14 cellular contexts compared by ENCODE assay signal in the genomic region with DNA sequence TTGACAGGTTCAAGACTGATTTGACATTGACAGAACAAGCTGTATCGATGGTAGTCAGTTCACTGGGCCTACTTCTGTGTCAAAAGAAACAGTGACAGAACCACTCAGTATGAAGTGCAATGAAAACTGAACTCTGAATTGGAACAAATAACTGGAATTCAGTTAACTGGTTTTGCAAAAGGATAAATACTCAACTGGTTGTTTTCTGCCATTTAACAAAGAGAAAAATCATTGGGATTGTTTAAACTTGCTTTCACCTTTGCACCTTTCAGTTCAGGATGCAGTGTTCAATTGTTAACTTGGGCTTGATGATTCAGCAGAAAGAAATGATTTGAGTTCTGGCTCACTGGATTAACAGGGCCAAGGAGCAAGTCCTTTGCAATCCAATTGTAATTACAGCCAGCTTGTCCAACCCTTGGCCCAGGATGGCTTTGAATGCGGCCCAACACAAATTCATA. TPM values are rescaled to one million over a fixed set of nuclear protein-coding genes. Genes with fewer than 3 reads are reported as not detected.
DNase-seq lines count a peak whose midpoint lies in the region; ATAC-seq and TF ChIP-seq lines count a peak whose summit lies in the region.
"Had no signal": no experiment of that assay in that cellular context is flagged by ENCODE, and none has a peak within 500 bp of the region (broad histone marks: within the 10 kb centered on the region; RNA-seq: fewer than 3 reads in every experiment).

No MANE protein-coding gene starts in this region.

- H3K36me3 Mint-ChIP-seq in natural killer cell: no peaks in the 10 kb centered on the region
- peaks cover 24% of the 10 kb centered on the region for H3K36me3 Mint-ChIP-seq in activated naive CD8-positive, alpha-beta T cell treated with anti-CD3 and anti-CD28 coated beads for 36 hours

- intact Hi-C loops in natural killer cell (cut with micrococcal nuclease): no loop called here

- H3K4me1 ChIP-seq in liver (ENCODE audit: control insufficient read depth in 4 of 4, insufficient read depth in 4 of 4, low read length in 3 of 4): peaks cover 14 to 82% (median 66%) of the 10 kb centered on the region in 4 donors
- H3K4me1 ChIP-seq in suprapubic skin: peaks cover 20% of the 10 kb centered on the region

- no peak for TF ChIP-seq EP300 in suprapubic skin (IDR thresholded peaks at IDR 0.05)

- DNase-seq in NCI-H82 treated with DMSO at 0.1 percent for 48 hours (lab: John Stamatoyannopoulos, UW; ENCODE audit: unreplicated experiment): peak; percentile 34
- peak; percentile 19 for DNase-seq in epithelial cell of esophagus (ENCODE audit: low read depth)
- no peak for DNase-seq in suprapubic skin (ENCODE audit: low spot score in 2 of 2)
- no peak for DNase-seq in natural killer cell
- DNase-seq in activated naive CD8-positive, alpha-beta T cell treated with anti-CD3 and anti-CD28 coated beads for 36 hours: no peak
- DNase-seq in stimulated activated CD8-positive, alpha-beta memory T cell treated with anti-CD3 and anti-CD28 coated beads, Interleukin-4, amount 100 ng/mL, for 48 hours: no peak
- DNase-seq in substantia nigra (lab: John Stamatoyannopoulos, UW): no peak
- DNase-seq: activated CD4-positive, alpha-beta T cell treated with anti-CD3 and anti-CD28 coated beads for 4 hours; activated T-cell treated with anti-CD3 and anti-CD28 coated beads, Interleukin-2, amount 50 U/mL, for 48 hours; aorta; CD4-positive, CD25-positive, alpha-beta regulatory T cell; NCI-H510A treated with DMSO at 0.1 percent for 48 hours had no signal

- H3K9me3 Mint-ChIP-seq in natural killer cell: no peaks in the 10 kb centered on the region
- peaks cover 5% of the 10 kb centered on the region for H3K9me3 Mint-ChIP-seq in activated naive CD8-positive, alpha-beta T cell treated with anti-CD3 and anti-CD28 coated beads for 36 hours
- H3K9me3 Mint-ChIP-seq: CD4-positive, CD25-positive, alpha-beta regulatory T cell had no signal

- H3K27ac Mint-ChIP-seq in natural killer cell: peak overlapping the region in 1 of 2 donors; percentile 46
- no peak overlapping the region for H3K27ac Mint-ChIP-seq in activated naive CD8-positive, alpha-beta T cell treated with anti-CD3 and anti-CD28 coated beads for 36 hours
- H3K27ac Mint-ChIP-seq: CD4-positive, CD25-positive, alpha-beta regulatory T cell had no signal

- ATAC-seq in natural killer cell: no peak

- peak; percentile 18 to 40 for TF ChIP-seq RAD21 in liver (IDR thresholded peaks at IDR 0.05)

- H3K27ac ChIP-seq in liver (ENCODE audit: low read depth in 1 of 2, low read length in 2 of 2) (peak overlapping the region; percentile 68 to 78), suprapubic skin (peak overlapping the region; percentile 21), substantia nigra (ENCODE audit: low read depth, low read length, poor library complexity, severe bottlenecking) (no peak overlapping the region)
- H3K27ac ChIP-seq: right atrium auricular region had no signal

- H3K4me3 ChIP-seq in epithelial cell of esophagus (ENCODE audit: low read length) (no peak overlapping the region), liver (ENCODE audit: low read depth in 1 of 3, low read length in 3 of 3) (no peak overlapping the region), suprapubic skin (no peak overlapping the region)
- H3K4me3 ChIP-seq: right atrium auricular region had no signal

- no peak overlapping the region for H3K4me3 Mint-ChIP-seq in natural killer cell
- no peak overlapping the region for H3K4me3 Mint-ChIP-seq in activated naive CD8-positive, alpha-beta T cell treated with anti-CD3 and anti-CD28 coated beads for 36 hours

- no peak for TF ChIP-seq POLR2A in suprapubic skin (IDR thresholded peaks at IDR 0.05)

- no peak for TF ChIP-seq CTCF in epithelial cell of esophagus (IDR thresholded peaks at IDR 0.05; ENCODE audit: insufficient read depth, low read depth, low read length, missing control alignments)
- TF ChIP-seq CTCF in liver (IDR thresholded peaks at IDR 0.05; ENCODE audit: low read depth, low read length, missing input control): no peak
- TF ChIP-seq CTCF in suprapubic skin (IDR thresholded peaks at IDR 0.05): no peak
- TF ChIP-seq CTCF in natural killer cell (IDR thresholded peaks at IDR 0.05): no peak

- H3K9me3 ChIP-seq in liver (ENCODE audit: control insufficient read depth in 4 of 4, low read length in 3 of 4) (no peaks in the 10 kb centered on the region), suprapubic skin (no peaks in the 10 kb centered on the region)
- H3K9me3 ChIP-seq: right atrium auricular region had no signal

- H3K4me1 Mint-ChIP-seq in natural killer cell: peaks cover 17% of the 10 kb centered on the region in 2 donors
- H3K4me1 Mint-ChIP-seq in activated naive CD8-positive, alpha-beta T cell treated with anti-CD3 and anti-CD28 coated beads for 36 hours: peaks cover 7% of the 10 kb centered on the region

- H3K36me3 ChIP-seq in liver (ENCODE audit: control insufficient read depth in 4 of 4, insufficient read depth in 3 of 4, low read depth in 1 of 4, low read length in 3 of 4): no peaks in the 10 kb centered on the region
- H3K36me3 ChIP-seq in suprapubic skin: no peaks in the 10 kb centered on the region
- H3K36me3 ChIP-seq: right atrium auricular region had no signal

- no peaks in the 10 kb centered on the region for H3K27me3 Mint-ChIP-seq in natural killer cell (ENCODE audit: low read depth in 2 of 2)
- peaks cover 3% of the 10 kb centered on the region for H3K27me3 Mint-ChIP-seq in activated naive CD8-positive, alpha-beta T cell treated with anti-CD3 and anti-CD28 coated beads for 36 hours
- H3K27me3 Mint-ChIP-seq: CD4-positive, CD25-positive, alpha-beta regulatory T cell had no signal

- H3K27me3 ChIP-seq in liver (ENCODE audit: control insufficient read depth in 4 of 4, insufficient read depth in 4 of 4, low read length in 3 of 4): no peaks in the 10 kb centered on the region
- no peaks in the 10 kb centered on the region for H3K27me3 ChIP-seq in suprapubic skin
- H3K27me3 ChIP-seq: right atrium auricular region had no signal

- WGBS in liver: 25% methylated on average over 2 of the region's 2 CpGs
- WGBS in suprapubic skin: 87% methylated on average over 2 of the region's 2 CpGs

- peak overlapping the region in 1 of 2 donors; percentile 14 for H3K9ac ChIP-seq in liver (ENCODE audit: low read depth in 1 of 2, low read length in 2 of 2)

TF ChIP-seq in liver, 16 proteins besides CTCF, POLR2A, EP300 and RAD21 (continues in another document):
- TF ChIP-seq YY1 (IDR thresholded peaks at IDR 0.05) (peak; percentile 77), ATF3 (IDR thresholded peaks at IDR 0.05) (peak; percentile 44), GABPA (IDR thresholded peaks at IDR 0.05 in 1 of 2, conservative IDR thresholded peaks at IDR 0.05 in 1 of 2) (no peak), FOXA2 (IDR thresholded peaks at IDR 0.05) (peak; percentile 66), JUND (IDR thresholded peaks at IDR 0.05) (peak; percentile 78), NR2F2 (IDR thresholded peaks at IDR 0.05) (peak; percentile 80), TAF1 (conservative IDR thresholded peaks at IDR 0.05) (peak; percentile 40), HNF4A (conservative IDR thresholded peaks at IDR 0.05) (peak; percentile 84 to 93), HNF4G (IDR thresholded peaks at IDR 0.05) (peak; percentile 65), RXRA (IDR thresholded peaks at IDR 0.05) (peak; percentile 97), SP1 (IDR thresholded peaks at IDR 0.05) (peak; percentile 94), EGR1 (IDR thresholded peaks at IDR 0.05; ENCODE audit: low read depth in 2 of 2) (peak in 1 of 2 donors; percentile 27)
- TF ChIP-seq, protein P1, sequence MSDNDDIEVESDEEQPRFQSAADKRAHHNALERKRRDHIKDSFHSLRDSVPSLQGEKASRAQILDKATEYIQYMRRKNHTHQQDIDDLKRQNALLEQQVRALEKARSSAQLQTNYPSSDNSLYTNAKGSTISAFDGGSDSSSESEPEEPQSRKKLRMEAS (IDR thresholded peaks at IDR 0.05): peak; percentile 20
- TF ChIP-seq, protein P2, sequence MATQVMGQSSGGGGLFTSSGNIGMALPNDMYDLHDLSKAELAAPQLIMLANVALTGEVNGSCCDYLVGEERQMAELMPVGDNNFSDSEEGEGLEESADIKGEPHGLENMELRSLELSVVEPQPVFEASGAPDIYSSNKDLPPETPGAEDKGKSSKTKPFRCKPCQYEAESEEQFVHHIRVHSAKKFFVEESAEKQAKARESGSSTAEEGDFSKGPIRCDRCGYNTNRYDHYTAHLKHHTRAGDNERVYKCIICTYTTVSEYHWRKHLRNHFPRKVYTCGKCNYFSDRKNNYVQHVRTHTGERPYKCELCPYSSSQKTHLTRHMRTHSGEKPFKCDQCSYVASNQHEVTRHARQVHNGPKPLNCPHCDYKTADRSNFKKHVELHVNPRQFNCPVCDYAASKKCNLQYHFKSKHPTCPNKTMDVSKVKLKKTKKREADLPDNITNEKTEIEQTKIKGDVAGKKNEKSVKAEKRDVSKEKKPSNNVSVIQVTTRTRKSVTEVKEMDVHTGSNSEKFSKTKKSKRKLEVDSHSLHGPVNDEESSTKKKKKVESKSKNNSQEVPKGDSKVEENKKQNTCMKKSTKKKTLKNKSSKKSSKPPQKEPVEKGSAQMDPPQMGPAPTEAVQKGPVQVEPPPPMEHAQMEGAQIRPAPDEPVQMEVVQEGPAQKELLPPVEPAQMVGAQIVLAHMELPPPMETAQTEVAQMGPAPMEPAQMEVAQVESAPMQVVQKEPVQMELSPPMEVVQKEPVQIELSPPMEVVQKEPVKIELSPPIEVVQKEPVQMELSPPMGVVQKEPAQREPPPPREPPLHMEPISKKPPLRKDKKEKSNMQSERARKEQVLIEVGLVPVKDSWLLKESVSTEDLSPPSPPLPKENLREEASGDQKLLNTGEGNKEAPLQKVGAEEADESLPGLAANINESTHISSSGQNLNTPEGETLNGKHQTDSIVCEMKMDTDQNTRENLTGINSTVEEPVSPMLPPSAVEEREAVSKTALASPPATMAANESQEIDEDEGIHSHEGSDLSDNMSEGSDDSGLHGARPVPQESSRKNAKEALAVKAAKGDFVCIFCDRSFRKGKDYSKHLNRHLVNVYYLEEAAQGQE (IDR thresholded peaks at IDR 0.05): no peak

RNA-seq across cellular contexts. Expression of gene BTD, which starts 4.9 kb away (rescaled TPM):
- total RNA-seq in liver (10 to 100 TPM; 45.8 to 78.1 TPM), suprapubic skin (10 to 100 TPM; 16.9 to 25.9 (median 19.1) TPM), natural killer cell (10 to 100 TPM; 19.9 to 27.5 (median 23.6) TPM)
- 10 to 100 TPM; 46.6 to 49.0 TPM for polyA plus RNA-seq in liver
- total RNA-seq in activated naive CD8-positive, alpha-beta T cell treated with anti-CD3 and anti-CD28 coated beads for 36 hours: 1 to 10 TPM; 2.2 to 2.7 TPM

RNA-seq across cellular contexts. Expression of gene HACL1, which starts 5.1 kb away (rescaled TPM):
- total RNA-seq in liver: 10 to 100 TPM; 13.4 to 46.9 TPM
- polyA plus RNA-seq in liver: 10 to 100 TPM; 28.2 to 36.2 TPM
- total RNA-seq in suprapubic skin: 10 to 100 TPM; 13.1 to 33.0 (median 19.5) TPM
- total RNA-seq in natural killer cell: 10 to 100 TPM; 36.7 to 39.8 (median 37.3) TPM
- 10 to 100 TPM; 23.0 to 23.3 TPM for total RNA-seq in activated naive CD8-positive, alpha-beta T cell treated with anti-CD3 and anti-CD28 coated beads for 36 hours

Comparison
In these comparisons a context has a peak if more than half of its experiments do, and no peak if none do; other contexts are left out.
1. DNase-seq: peak in NCI-H82 treated with DMSO at 0.1 percent for 48 hours (single experiment) and epithelial cell of esophagus (single experiment); none in suprapubic skin (0 of 2), natural killer cell (single experiment), activated naive CD8-positive, alpha-beta T cell treated with anti-CD3 and anti-CD28 coated beads for 36 hours (single experiment), stimulated activated CD8-positive, alpha-beta memory T cell treated with anti-CD3 and anti-CD28 coated beads, Interleukin-4, amount 100 ng/mL, for 48 hours (single experiment) and substantia nigra (0 of 49).
2. RNA of gene BTD, which starts 4.9 kb away (total RNA-seq): 45.8 to 78.1 TPM in liver, 19.9 to 27.5 TPM in natural killer cell and 16.9 to 25.9 TPM in suprapubic skin; 2.2 to 2.7 TPM in activated naive CD8-positive, alpha-beta T cell treated with anti-CD3 and anti-CD28 coated beads for 36 hours; every median in the first group is over 4 times any median in the second.